Comparison of ENCODE assay signal across 8 cellular contexts in genomic region chr6:150865406-150866146, GRCh38. TPM values are rescaled to one million over a fixed set of nuclear protein-coding genes. Genes with fewer than 3 reads are reported as not detected.
DNase-seq lines count a peak whose midpoint lies in the region; ATAC-seq and TF ChIP-seq lines count a peak whose summit lies in the region.

TSS of gene MTHFD1L (plus strand) at chr6:150865702. CDS start at chr6:150865823, 121 bp downstream.

- H3K27ac ChIP-seq in KMS-11 (peak within 1 kb of the TSS; percentile 82), heart left ventricle (peak within 1 kb of the TSS; percentile 53 to 93 (median 84)), upper lobe of right lung (peak within 1 kb of the TSS; percentile 92)

- H3K9ac ChIP-seq in KMS-11 (peak within 1 kb of the TSS; percentile 93), adipocyte (ENCODE audit: low read length) (peak within 1 kb of the TSS; percentile 95)

- intact Hi-C loops in heart left ventricle (cut with DNase I) (no loop called here), posterior vena cava (cut with DNase I) (no loop called here), upper lobe of right lung (cut with DNase I) (no loop called here)

- H3K4me2 ChIP-seq in KMS-11 = peak within 1 kb of the TSS; percentile 78

- no peak within 1 kb of the TSS for H3K4me3 ChIP-seq in KMS-11 (IDR thresholded peaks at IDR 0.05; ENCODE audit: insufficient read depth, low read depth, low read length)
- H3K4me3 ChIP-seq in adipocyte (ENCODE audit: low read length) = peak within 1 kb of the TSS; percentile 89
- peak within 1 kb of the TSS; percentile 49 to 99 (median 72) for H3K4me3 ChIP-seq in heart left ventricle
- H3K4me3 ChIP-seq in upper lobe of right lung = peak within 1 kb of the TSS; percentile 88

- peak within 1 kb of the TSS; percentile 87 for H2AFZ ChIP-seq in KMS-11 (ENCODE audit: low read depth)

- WGBS in heart left ventricle, 4 donors = 1 to 2% (median 1%) methylated on average over 13 to 82 of the region's 82 CpGs

- TF ChIP-seq CTCF in KMS-11 (conservative IDR thresholded peaks at IDR 0.05; ENCODE audit: low read depth, low read length) = peak; percentile 46; the same call in 1 of the 2 replicates
- peak; percentile 31 to 69 (median 55) for TF ChIP-seq CTCF in heart left ventricle (IDR thresholded peaks at IDR 0.05)
- TF ChIP-seq CTCF in upper lobe of right lung (IDR thresholded peaks at IDR 0.05) = peak; percentile 72

- H3K9me3 ChIP-seq in adipocyte (ENCODE audit: control insufficient read depth, low read length) (no peaks in the 10 kb centered on the region), heart left ventricle (no peaks in the 10 kb centered on the region), upper lobe of right lung (no peaks in the 10 kb centered on the region)

- peak; percentile 72 for ATAC-seq in GM21737 (IDR thresholded peaks at IDR 0.05; ENCODE audit: unreplicated experiment)
- ATAC-seq in heart left ventricle = peak; percentile 32 to 86 (median 78)
- ATAC-seq in upper lobe of right lung = peak; percentile 91

- peak in 1 of 2 donors; percentile 28 for TF ChIP-seq POLR2A in heart left ventricle (IDR thresholded peaks at IDR 0.05)

- H3K4me1 ChIP-seq in KMS-11 (ENCODE audit: low read depth, poor library complexity, severe bottlenecking) = peaks cover 13% of the 10 kb centered on the region
- peaks cover 12% of the 10 kb centered on the region for H3K4me1 ChIP-seq in adipocyte (ENCODE audit: control insufficient read depth, insufficient read depth, low read length)
- H3K4me1 ChIP-seq in heart left ventricle = peaks cover 0 to 20% (median 6%) of the 10 kb centered on the region in 12 donors
- H3K4me1 ChIP-seq in upper lobe of right lung = peaks cover 5% of the 10 kb centered on the region

- H3K36me3 ChIP-seq in KMS-11 (ENCODE audit: insufficient read depth) = no peaks in the 10 kb centered on the region
- H3K36me3 ChIP-seq in adipocyte (ENCODE audit: control insufficient read depth, insufficient read depth, low read length, severe bottlenecking) = no peaks in the 10 kb centered on the region
- H3K36me3 ChIP-seq in heart left ventricle = no peaks in the 10 kb centered on the region
- H3K36me3 ChIP-seq in upper lobe of right lung = no peaks in the 10 kb centered on the region

- H3K27me3 ChIP-seq in KMS-11 (ENCODE audit: insufficient read depth, low read depth) = no peaks in the 10 kb centered on the region
- H3K27me3 ChIP-seq in adipocyte (replicated peaks; ENCODE audit: control insufficient read depth, insufficient read depth, low read length) = no peaks in the 10 kb centered on the region
- H3K27me3 ChIP-seq in heart left ventricle = no peaks in the 10 kb centered on the region
- H3K27me3 ChIP-seq in upper lobe of right lung = no peaks in the 10 kb centered on the region

- H4K20me1 ChIP-seq in KMS-11 (ENCODE audit: insufficient read depth) = no peaks in the 10 kb centered on the region

- DNase-seq in GDM1 (lab: John Stamatoyannopoulos, UW) = peak; percentile 77
- DNase-seq in SW480 (ENCODE audit: low spot score) = peak; percentile 76
- DNase-seq in adipocyte (ENCODE audit: low read depth) = peak; percentile 97
- peak; percentile 72 to 86 (median 79) for DNase-seq in heart left ventricle
- peak; percentile 96 for DNase-seq in posterior vena cava (ENCODE audit: low spot score)
- peak; percentile 92 for DNase-seq in upper lobe of right lung

- H3K79me2 ChIP-seq in KMS-11 (ENCODE audit: insufficient read depth, low read depth) = peaks cover 40% of the 10 kb centered on the region

RNA-seq across cellular contexts. Expression of gene MTHFD1L, which starts in this region (rescaled TPM):
- 10 to 100 TPM in 1 of 9 donors, 1 to 10 TPM in 8; 1.8 to 13.2 (median 4.2) TPM for total RNA-seq in heart left ventricle
- polyA plus RNA-seq in heart left ventricle = 1 to 10 TPM; 1.1 to 9.1 TPM
- total RNA-seq in posterior vena cava = 10 to 100 TPM; 45.3 to 53.4 TPM
- total RNA-seq in upper lobe of right lung = 27.9 TPM
